ENCODE assay signal across 23 cellular contexts in the genomic region with DNA sequence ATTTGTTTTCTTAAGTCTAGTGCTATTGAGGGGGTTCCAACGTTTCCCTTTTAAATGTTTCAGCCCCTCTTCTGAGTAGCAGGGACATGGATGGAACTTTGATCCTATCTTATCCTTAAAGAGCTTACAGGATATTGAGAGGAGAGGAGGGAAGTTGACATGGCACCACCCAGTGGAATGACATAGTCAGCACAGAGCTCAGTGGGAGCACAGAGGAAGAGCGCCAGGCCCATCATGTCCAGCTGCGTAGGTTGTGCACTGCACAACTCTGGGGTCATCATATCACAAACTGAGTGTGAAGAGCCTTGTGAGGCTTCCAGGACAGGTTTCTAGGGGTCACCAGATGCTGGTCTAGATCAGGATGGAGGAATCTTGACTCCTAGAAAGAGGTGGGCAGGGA. TPM values are rescaled to one million over a fixed set of nuclear protein-coding genes. Genes with fewer than 3 reads are reported as not detected.
A peak's percentile ranks its signal among the peaks of the same experiment; 100 is the strongest.
DNase-seq lines count a peak whose midpoint lies in the region; ATAC-seq and TF ChIP-seq lines count a peak whose summit lies in the region.
"Had no signal": no experiment of that assay in that cellular context is flagged by ENCODE, and none has a peak within 500 bp of the region (broad histone marks: within the 10 kb centered on the region; RNA-seq: fewer than 3 reads in every experiment).

No MANE protein-coding gene starts in this region.

- no peaks in the 10 kb centered on the region for H3K9me3 Mint-ChIP-seq in nephron progenitor cell
- H3K9me3 Mint-ChIP-seq: activated naive CD4-positive, alpha-beta T cell treated with anti-CD3 and anti-CD28 coated beads for 36 hours; memory B cell; natural killer cell treated with Interleukin-12 subunit alpha and Interleukin-12 subunit beta and Interleukin-15 and Interleukin-18, amount 100 ng/mL, for 72 hours had no signal

- H3K9me3 ChIP-seq in colonic mucosa (no peaks in the 10 kb centered on the region), right lobe of liver (no peaks in the 10 kb centered on the region)
- H3K9me3 ChIP-seq: psoas muscle, SJCRH30, spleen had no signal

- H3K4me3 ChIP-seq in colonic mucosa (no peak overlapping the region), right lobe of liver (no peak overlapping the region)
- H3K4me3 ChIP-seq: coronary artery, psoas muscle, SJCRH30, spleen had no signal

- ATAC-seq in right lobe of liver (peak in 3 of 4 donors; percentile 13 to 29 (median 20)), GM18867 (IDR thresholded peaks at IDR 0.05; ENCODE audit: unreplicated experiment) (no peak)
- ATAC-seq: natural killer cell treated with Interleukin-12 subunit alpha and Interleukin-12 subunit beta and Interleukin-15 and Interleukin-18, amount 100 ng/mL, for 72 hours; psoas muscle had no signal

- no peak overlapping the region for H3K27ac ChIP-seq in colonic mucosa
- H3K27ac ChIP-seq in right lobe of liver, result no peak overlapping the region
- H3K27ac ChIP-seq: coronary artery, psoas muscle, SJCRH30, spleen had no signal

- TF ChIP-seq POLR2A in right lobe of liver (IDR thresholded peaks at IDR 0.05), result no peak

- H3K27me3 Mint-ChIP-seq in nephron progenitor cell (ENCODE audit: low read depth, poor library complexity), result peaks cover 80% of the 10 kb centered on the region

- DNase-seq in COR-L47 (lab: John Stamatoyannopoulos, UW) (peak; percentile 5), NCI-H82 treated with DMSO at 0.1 percent for 48 hours (lab: John Stamatoyannopoulos, UW; ENCODE audit: unreplicated experiment) (peak; percentile 1), colonic mucosa (peak; percentile 47), right lobe of liver (no peak), nephron progenitor cell (no peak), HUDEP-2 (lab: John Stamatoyannopoulos, UW; ENCODE audit: unreplicated experiment in 76 of 76) (no peak)
- no peak for DNase-seq in central memory CD4-positive, alpha-beta T cell
- DNase-seq: activated CD4-positive, alpha-beta T cell treated with anti-CD3 and anti-CD28 coated beads for 48 hours; activated CD8-positive, alpha-beta memory T cell treated with anti-CD3 and anti-CD28 coated beads, Interleukin-2, amount 50 U/mL, for 48 hours; activated naive CD4-positive, alpha-beta T cell treated with anti-CD3 and anti-CD28 coated beads for 36 hours; GF-D8; NCI-H1930; NCI-H446 treated with DMSO at 0.1 percent for 48 hours; psoas muscle; SJCRH30; spleen; T-helper 9 cell had no signal

- H3K27me3 ChIP-seq in colonic mucosa, result no peaks in the 10 kb centered on the region
- H3K27me3 ChIP-seq in right lobe of liver, result peaks cover 0 to 4% of the 10 kb centered on the region in 2 donors

- H3K36me3 ChIP-seq in colonic mucosa (no peaks in the 10 kb centered on the region), right lobe of liver (no peaks in the 10 kb centered on the region)
- H3K36me3 ChIP-seq: SJCRH30, spleen had no signal

- WGBS in right lobe of liver (ENCODE audit: insufficient coverage, low coverage, low lambda C conversion rate, missing lambda C conversion rate), result 56% methylated on average over 3 of the region's 3 CpGs

- no peak overlapping the region for H3K4me3 Mint-ChIP-seq in nephron progenitor cell
- H3K4me3 Mint-ChIP-seq: activated naive CD4-positive, alpha-beta T cell treated with anti-CD3 and anti-CD28 coated beads for 36 hours; memory B cell; natural killer cell treated with Interleukin-12 subunit alpha and Interleukin-12 subunit beta and Interleukin-15 and Interleukin-18, amount 100 ng/mL, for 72 hours had no signal

- H3K4me1 Mint-ChIP-seq in nephron progenitor cell, result peaks cover 12% of the 10 kb centered on the region

- no peak overlapping the region for H3K27ac Mint-ChIP-seq in nephron progenitor cell
- H3K27ac Mint-ChIP-seq: activated naive CD4-positive, alpha-beta T cell treated with anti-CD3 and anti-CD28 coated beads for 36 hours; memory B cell had no signal

- intact Hi-C loops in colonic mucosa (cut with DNase I) (no loop called here), right lobe of liver (cut with DNase I) (no loop called here)

- H3K4me1 ChIP-seq in colonic mucosa, result no peaks in the 10 kb centered on the region
- H3K4me1 ChIP-seq in right lobe of liver, result no peaks in the 10 kb centered on the region
- H3K4me1 ChIP-seq: psoas muscle had no signal

- H3K36me3 Mint-ChIP-seq in nephron progenitor cell (ENCODE audit: low read depth), result no peaks in the 10 kb centered on the region
- H3K36me3 Mint-ChIP-seq: memory B cell; natural killer cell treated with Interleukin-12 subunit alpha and Interleukin-12 subunit beta and Interleukin-15 and Interleukin-18, amount 100 ng/mL, for 72 hours had no signal

- TF ChIP-seq CTCF in colonic mucosa (IDR thresholded peaks at IDR 0.05) (peak; percentile 17), right lobe of liver (IDR thresholded peaks at IDR 0.05) (no peak), nephron progenitor cell (IDR thresholded peaks at IDR 0.05) (no peak)

- no peak overlapping the region for H3K9ac ChIP-seq in colonic mucosa (ENCODE audit: low read depth in 2 of 2, low read length in 2 of 2)

RNA-seq across cellular contexts. Expression of gene CDC42EP5, which starts 4.6 kb away (rescaled TPM):
- total RNA-seq in colonic mucosa (100 to 1,000 TPM; 444 to 601 TPM), right lobe of liver (1 to 10 TPM; 1.3 to 3.7 (median 2.0) TPM)
- total RNA-seq: activated naive CD4-positive, alpha-beta T cell treated with anti-CD3 and anti-CD28 coated beads for 36 hours; natural killer cell treated with Interleukin-12 subunit alpha and Interleukin-12 subunit beta and Interleukin-15 and Interleukin-18, amount 100 ng/mL, for 72 hours had no signal

RNA-seq across cellular contexts. Expression of gene LENG9, which starts 14.1 kb away (rescaled TPM):
- total RNA-seq in colonic mucosa (10 to 100 TPM; 18.2 to 24.6 TPM), right lobe of liver (1 to 10 TPM; 1.5 to 5.7 (median 3.3) TPM)

RNA-seq across cellular contexts. Expression of gene LAIR2, which starts 25.0 kb away (rescaled TPM):
- total RNA-seq in colonic mucosa, result under 1 TPM in 1 of 2 donors, not detected in 1; 0.37 TPM
- under 1 TPM in 1 of 6 experiments, not detected in 5; 0.38 TPM for total RNA-seq in right lobe of liver
- total RNA-seq: astrocyte, psoas muscle, SJCRH30, temporal lobe had no signal

RNA-seq across cellular contexts. Expression of gene LENG8, which starts 28.7 kb away (rescaled TPM):
- total RNA-seq in colonic mucosa, result 100 to 1,000 TPM in 1 of 2 donors, 10 to 100 TPM in 1; 80.2 to 154 TPM
- 10 to 100 TPM; 29.8 to 66.3 (median 41.1) TPM for total RNA-seq in right lobe of liver

Comparison
In these comparisons a context has a peak if more than half of its experiments do, and no peak if none do; other contexts are left out.
1. DNase-seq: peak in COR-L47 (single experiment), NCI-H82 treated with DMSO at 0.1 percent for 48 hours (single experiment) and colonic mucosa (single experiment); none in right lobe of liver (0 of 3), central memory CD4-positive, alpha-beta T cell (single experiment), nephron progenitor cell (single experiment) and HUDEP-2 (0 of 76).
2. RNA of gene CDC42EP5, which starts 4.6 kb away (total RNA-seq): 444 to 601 TPM in colonic mucosa; 1.3 to 3.7 TPM in right lobe of liver; every median in the first group is over 10 times any median in the second.